In the genomic region with DNA sequence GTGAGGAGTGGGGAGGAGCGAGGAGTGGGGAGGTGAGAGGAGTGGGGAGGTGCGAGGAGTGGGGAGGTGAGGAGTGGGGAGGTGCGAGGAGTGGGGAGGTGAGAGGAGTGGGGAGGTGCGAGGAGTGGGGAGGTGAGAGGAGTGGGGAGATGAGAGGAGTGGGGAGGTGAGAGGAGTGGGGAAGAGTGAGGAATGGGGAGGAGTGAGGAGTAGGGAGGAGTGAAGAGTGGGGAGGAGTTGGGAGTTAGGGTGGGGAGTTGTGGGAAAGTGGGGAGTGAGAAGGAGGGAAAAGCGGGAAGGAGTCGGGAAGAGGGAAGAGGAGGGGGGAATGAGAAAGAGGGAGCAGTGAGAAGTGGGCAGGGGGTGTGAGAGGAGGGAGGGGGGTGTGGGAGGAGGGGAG, we compare ENCODE assay signal across 20 cellular contexts.
DNase-seq lines count a peak whose midpoint lies in the region; ATAC-seq, FAIRE-seq and TF ChIP-seq lines count a peak whose summit lies in the region.
"Had no signal": no experiment of that assay in that cellular context is flagged by ENCODE, and none has a peak within 500 bp of the region (broad histone marks: within the 10 kb centered on the region; RNA-seq: fewer than 3 reads in every experiment).

No MANE protein-coding gene starts in this region.

- no peak overlapping the region for H3K4me3 Mint-ChIP-seq in activated naive CD4-positive, alpha-beta T cell treated with anti-CD3 and anti-CD28 coated beads, Interleukin-2, amount 10 ng/mL, durations not matched to agents 7 days and 5 days
- H3K4me3 Mint-ChIP-seq: B cell; CD4-positive, CD25-positive, alpha-beta regulatory T cell; CD8-positive, alpha-beta T cell had no signal

- H3K36me3 ChIP-seq in HepG2 (replicated peaks in 1 of 2; ENCODE audit: control insufficient read depth in 1 of 2, insufficient read depth in 2 of 2, low read length in 2 of 2), result no peaks in the 10 kb centered on the region
- no peaks in the 10 kb centered on the region for H3K36me3 ChIP-seq in right lobe of liver
- peaks cover 13% of the 10 kb centered on the region for H3K36me3 ChIP-seq in neutrophil
- H3K36me3 ChIP-seq: BLaER1 had no signal

- CTCF ChIA-PET in HepG2 (lab: Yijun Ruan, JAX; ENCODE audit: low intra/inter-chr PET ratio, low total read pairs), result interaction anchor here (1.0 to 4.6 kb wide), 2 partner anchors 91 to 99 kb away, joined by 3 to 227 read pairs; a partner anchor contains a TSS
- CTCF ChIA-PET in activated naive CD4-positive, alpha-beta T cell treated with anti-CD3 and anti-CD28 coated beads, Interleukin-2, amount 10 ng/mL, durations not matched to agents 7 days and 5 days (lab: Charles Lee), result interaction anchor here (0.9 to 7.9 kb wide), 4 partner anchors 91 to 145 kb away, joined by 3 to 123 read pairs (median 13); no protein-coding TSS in a partner anchor

- POLR2A ChIA-PET in HepG2 (lab: Yijun Ruan, JAX), result no interaction called here

- intact Hi-C loops in HepG2 (cut with micrococcal nuclease; ENCODE audit: unreplicated experiment) (loop anchor here (5.0 kb wide), 1 partner anchor 94 kb away; no protein-coding TSS in a partner anchor), right lobe of liver (cut with DNase I) (loop anchor here in 1 of 2 donors (2.0 kb wide), 1 partner anchor 95 kb away; no protein-coding TSS in a partner anchor)

- 84% methylated on average over 6 of the region's 6 CpGs for WGBS in HepG2 (ENCODE audit: low lambda C conversion rate)
- 72% methylated on average over 6 of the region's 6 CpGs for WGBS in right lobe of liver (ENCODE audit: insufficient coverage, low coverage, low lambda C conversion rate, missing lambda C conversion rate)

- no peak for TF ChIP-seq POLR2A in HepG2 (IDR thresholded peaks at IDR 0.05; ENCODE audit: insufficient read depth in 1 of 2, low read depth in 2 of 2, low read length in 2 of 2)
- no peak for TF ChIP-seq POLR2A in right lobe of liver (IDR thresholded peaks at IDR 0.05)

- H3K79me2 ChIP-seq in HepG2 (ENCODE audit: insufficient read depth, low read length), result no peaks in the 10 kb centered on the region

- H3K4me1 Mint-ChIP-seq in activated naive CD4-positive, alpha-beta T cell treated with anti-CD3 and anti-CD28 coated beads, Interleukin-2, amount 10 ng/mL, durations not matched to agents 7 days and 5 days, result peaks cover 31% of the 10 kb centered on the region

- no peaks in the 10 kb centered on the region for H3K9me3 Mint-ChIP-seq in activated naive CD4-positive, alpha-beta T cell treated with anti-CD3 and anti-CD28 coated beads, Interleukin-2, amount 10 ng/mL, durations not matched to agents 7 days and 5 days
- H3K9me3 Mint-ChIP-seq: CD4-positive, CD25-positive, alpha-beta regulatory T cell; CD8-positive, alpha-beta T cell had no signal

- H3K27ac ChIP-seq in HepG2 (ENCODE audit: extremely low read length, insufficient read depth, low read length), result no peak overlapping the region
- H3K27ac ChIP-seq in right lobe of liver, result no peak overlapping the region
- peak overlapping the region; percentile 74 for H3K27ac ChIP-seq in neutrophil
- H3K27ac ChIP-seq: 22Rv1, BLaER1, C4-2B had no signal

- H3K4me3 ChIP-seq in HepG2 (replicated peaks in 1 of 3; ENCODE audit: insufficient read depth in 1 of 3, low read depth in 2 of 3, low read length in 3 of 3) (no peak overlapping the region), right lobe of liver (no peak overlapping the region), neutrophil (ENCODE audit: low read depth in 1 of 2, low read length in 1 of 2) (peak overlapping the region; percentile 56)
- H3K4me3 ChIP-seq: BLaER1 had no signal

- in situ Hi-C loops in HepG2 (cut with HindIII; ENCODE audit: extremely low pct_ligation_motif_present, low pct_unique_long_range_greater_than_20kb), result no loop called here

- no peaks in the 10 kb centered on the region for H3K36me3 Mint-ChIP-seq in activated naive CD4-positive, alpha-beta T cell treated with anti-CD3 and anti-CD28 coated beads, Interleukin-2, amount 10 ng/mL, durations not matched to agents 7 days and 5 days
- H3K36me3 Mint-ChIP-seq: CD4-positive, CD25-positive, alpha-beta regulatory T cell; CD8-positive, alpha-beta T cell had no signal

- H3K4me2 ChIP-seq in HepG2 (ENCODE audit: low read depth, low read length), result no peak overlapping the region

- no peak for TF ChIP-seq RAD21 in HepG2 (CRISPR knock-in tag; IDR thresholded peaks at IDR 0.05)

- ATAC-seq in HepG2 (no peak), right lobe of liver (no peak)
- ATAC-seq: CD8-positive, alpha-beta T cell had no signal

- H3K4me1 ChIP-seq in HepG2 (ENCODE audit: insufficient read depth, low read length), result no peaks in the 10 kb centered on the region
- no peaks in the 10 kb centered on the region for H3K4me1 ChIP-seq in right lobe of liver
- peaks cover 48 to 51% of the 10 kb centered on the region in 2 experiments for H3K4me1 ChIP-seq in neutrophil (ENCODE audit: control insufficient read depth in 1 of 2, insufficient read depth in 1 of 2, low read depth in 1 of 2, low read length in 1 of 2)

- H3K27me3 Mint-ChIP-seq in activated naive CD4-positive, alpha-beta T cell treated with anti-CD3 and anti-CD28 coated beads, Interleukin-2, amount 10 ng/mL, durations not matched to agents 7 days and 5 days, result peaks cover 84% of the 10 kb centered on the region

- H3K9me3 ChIP-seq in HepG2 (ENCODE audit: low read length) (no peaks in the 10 kb centered on the region), right lobe of liver (no peaks in the 10 kb centered on the region), neutrophil (no peaks in the 10 kb centered on the region)
- H3K9me3 ChIP-seq: BLaER1, Caco-2 had no signal

- TF ChIP-seq EP300 in HepG2 (IDR thresholded peaks at IDR 0.05; ENCODE audit: low read depth in 2 of 2, low read length in 2 of 2) (no peak), HepG2 (CRISPR knock-in tag; IDR thresholded peaks at IDR 0.05; ENCODE audit: borderline replicate concordance) (no peak)

- no TSS peak for BruUV-seq in HepG2 (replicated peaks; lab: Mats Ljungman, UMichigan)

- H2AFZ ChIP-seq in HepG2 (ENCODE audit: low read length), result no peak overlapping the region

- TF ChIP-seq CTCF in HepG2 (CRISPR knock-in tag; IDR thresholded peaks at IDR 0.05) (no peak), right lobe of liver (IDR thresholded peaks at IDR 0.05) (no peak), neutrophil (IDR thresholded peaks at IDR 0.05) (no peak)

- no peak for DNase-seq in HepG2 (ENCODE audit: low spot score)
- DNase-seq in right lobe of liver, result no peak
- no peak for DNase-seq in urothelium cell line (ENCODE audit: low spot score)
- no peak for DNase-seq in activated naive CD4-positive, alpha-beta T cell treated with anti-CD3 and anti-CD28 coated beads, Interleukin-2, amount 10 ng/mL, durations not matched to agents 7 days and 5 days
- no peak for DNase-seq in hepatic stellate cell (ENCODE audit: low spot score)
- DNase-seq: CD4-positive, CD25-positive, alpha-beta regulatory T cell; CD8-positive, alpha-beta T cell; DMS153; DND-41; HCEC 1CT had no signal

- H3K27me3 ChIP-seq in HepG2 (ENCODE audit: control insufficient read depth in 1 of 2, insufficient read depth in 2 of 2, low read length in 2 of 2) (no peaks in the 10 kb centered on the region), right lobe of liver (peaks cover 0 to 5% of the 10 kb centered on the region in 2 donors), neutrophil (no peaks in the 10 kb centered on the region)
- H3K27me3 ChIP-seq: BLaER1 had no signal

- no peaks in the 10 kb centered on the region for H4K20me1 ChIP-seq in HepG2 (ENCODE audit: insufficient read depth, low read length)
- H4K20me1 ChIP-seq: BLaER1 had no signal

- H3K27ac Mint-ChIP-seq in activated naive CD4-positive, alpha-beta T cell treated with anti-CD3 and anti-CD28 coated beads, Interleukin-2, amount 10 ng/mL, durations not matched to agents 7 days and 5 days, result no peak overlapping the region
- H3K27ac Mint-ChIP-seq: B cell; CD4-positive, CD25-positive, alpha-beta regulatory T cell; CD8-positive, alpha-beta T cell had no signal

- FAIRE-seq in HepG2 (lab: Jason Lieb, UNC), result no peak
- peak; percentile 50 for FAIRE-seq in urothelium cell line (lab: Jason Lieb, UNC)
- FAIRE-seq: A204.1, G401.6, GM12892, H1 had no signal

- H3K9ac ChIP-seq in HepG2 (ENCODE audit: insufficient read depth, low read depth, low read length), result no peak overlapping the region
- H3K9ac ChIP-seq: BLaER1 had no signal

TF ChIP-seq in HepG2, 621 proteins besides CTCF, POLR2A, EP300 and RAD21:
- TF ChIP-seq HNRNPK (IDR thresholded peaks at IDR 0.05; ENCODE audit: low read depth, low read length, poor library complexity, severe bottlenecking) (peak; percentile 16), PCBP1 (IDR thresholded peaks at IDR 0.05; ENCODE audit: borderline replicate concordance, low read depth, low read length) (0 out of 2 replicates have a peak, but pooled peaks have one; percentile 56), ZNF746 (CRISPR knock-in tag; IDR thresholded peaks at IDR 0.05) (no peak)

Comparison
In these comparisons a context has a peak if more than half of its experiments do, and no peak if none do; other contexts are left out.
1. H3K4me3 ChIP-seq: peak in neutrophil (2 of 2); none in HepG2 (0 of 3) and right lobe of liver (0 of 3).